Comparison of ENCODE assay signal across 14 cellular contexts in the genomic region with DNA sequence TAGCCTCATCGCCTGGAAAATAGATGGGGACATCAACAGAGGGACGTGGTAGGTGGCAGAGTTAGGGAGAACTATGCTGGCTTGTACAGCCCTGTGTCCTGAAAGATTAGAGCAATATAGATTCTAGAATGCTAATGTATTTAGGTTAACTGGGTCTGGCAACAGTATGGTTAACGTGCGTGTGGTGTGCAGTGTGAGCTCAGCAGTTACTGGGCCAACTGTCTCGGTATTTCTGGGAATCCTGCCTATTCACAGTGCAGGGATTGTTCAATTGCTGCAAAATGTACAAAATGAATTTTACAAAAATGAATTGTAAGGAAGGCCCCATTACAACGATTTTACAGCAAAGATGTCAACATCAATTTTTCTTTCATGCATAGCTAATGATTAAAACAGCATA. TPM values are rescaled to one million over a fixed set of nuclear protein-coding genes. Genes with fewer than 3 reads are reported as not detected.
A peak's percentile ranks its signal among the peaks of the same experiment; 100 is the strongest.
DNase-seq lines count a peak whose midpoint lies in the region; ATAC-seq and TF ChIP-seq lines count a peak whose summit lies in the region.
"Had no signal": no experiment of that assay in that cellular context is flagged by ENCODE, and none has a peak within 500 bp of the region (broad histone marks: within the 10 kb centered on the region; RNA-seq: fewer than 3 reads in every experiment).

No MANE protein-coding gene starts in this region.

- BruUV-seq in Caco-2 (replicated peaks; lab: Mats Ljungman, UMichigan) = no TSS peak

- H3K4me3 Mint-ChIP-seq in Caco-2 (ENCODE audit: unreplicated experiment) = no peak overlapping the region
- H3K4me3 Mint-ChIP-seq: activated naive CD4-positive, alpha-beta T cell treated with anti-CD3 and anti-CD28 coated beads for 36 hours; CD8-positive, alpha-beta memory T cell; naive B cell had no signal

- no peak overlapping the region for H3K4me3 ChIP-seq in choroid plexus epithelial cell (ENCODE audit: low read depth, low read length)
- H3K4me3 ChIP-seq in Caco-2 (ENCODE audit: low read depth, low read length) = no peak overlapping the region

- no peak for ATAC-seq in GM21723 (IDR thresholded peaks at IDR 0.05; ENCODE audit: unreplicated experiment)

- TF ChIP-seq CTCF in choroid plexus epithelial cell (conservative IDR thresholded peaks at IDR 0.05; ENCODE audit: low read depth, low read length) = no peak
- no peak for TF ChIP-seq CTCF in Caco-2 (IDR thresholded peaks at IDR 0.05; ENCODE audit: insufficient read depth in 1 of 2, low read depth in 1 of 2, low read length in 1 of 2, severe bottlenecking in 1 of 2, unreplicated experiment in 1 of 2)

- intact Hi-C loops in Caco-2 (cut with micrococcal nuclease; ENCODE audit: unreplicated experiment) = loop anchor here (2.0 kb wide), 1 partner anchor 33 kb away; no protein-coding TSS in a partner anchor

- H3K27me3 ChIP-seq in Caco-2 (replicated peaks; ENCODE audit: control insufficient read depth, insufficient read depth, low read length) = no peaks in the 10 kb centered on the region

- DNase-seq in NCI-H69 (lab: John Stamatoyannopoulos, UW) = peak; percentile 37
- DNase-seq in choroid plexus epithelial cell (ENCODE audit: low read depth) = peak; percentile 78
- peak; percentile 30 to 62 for DNase-seq in hippocampal formation (lab: John Stamatoyannopoulos, UW)
- peak in 11 of 49 donors; percentile 11 to 44 (median 25) for DNase-seq in substantia nigra (lab: John Stamatoyannopoulos, UW)
- DNase-seq in germinal center (ENCODE audit: low spot score) = no peak
- DNase-seq in NCI-H1436 (lab: John Stamatoyannopoulos, UW) = no peak
- no peak for DNase-seq in Caco-2
- DNase-seq: activated naive CD4-positive, alpha-beta T cell treated with anti-CD3 and anti-CD28 coated beads for 36 hours; CD8-positive, alpha-beta memory T cell; cortex of kidney; naive B cell; NCI-H1930; stimulated activated CD4-positive, alpha-beta T cell treated with anti-CD3 and anti-CD28 coated beads, Interleukin-12 subunit alpha, Interleukin-12 subunit beta, amount 100 ng/mL, for 4 hours had no signal

- H3K27ac Mint-ChIP-seq in Caco-2 (ENCODE audit: unreplicated experiment) = no peak overlapping the region
- H3K27ac Mint-ChIP-seq: activated naive CD4-positive, alpha-beta T cell treated with anti-CD3 and anti-CD28 coated beads for 36 hours; CD8-positive, alpha-beta memory T cell; naive B cell had no signal

- H3K4me1 ChIP-seq in Caco-2 = peaks cover 53% of the 10 kb centered on the region

- H3K27ac ChIP-seq in substantia nigra (ENCODE audit: low read depth, low read length, poor library complexity, severe bottlenecking) = peak overlapping the region; percentile 3

- no peaks in the 10 kb centered on the region for H3K9me3 Mint-ChIP-seq in Caco-2 (ENCODE audit: unreplicated experiment)
- H3K9me3 Mint-ChIP-seq: activated naive CD4-positive, alpha-beta T cell treated with anti-CD3 and anti-CD28 coated beads for 36 hours; CD8-positive, alpha-beta memory T cell; naive B cell had no signal

- H3K9me3 ChIP-seq in Caco-2 = no peaks in the 10 kb centered on the region

- H3K27me3 Mint-ChIP-seq in Caco-2 (ENCODE audit: insufficient read depth, unreplicated experiment) = no peaks in the 10 kb centered on the region

- no peaks in the 10 kb centered on the region for H3K36me3 ChIP-seq in Caco-2 (ENCODE audit: control insufficient read depth, insufficient read depth, low read length)

- POLR2A ChIA-PET in Caco-2 (lab: Charles Lee) = no interaction called here

- H3K36me3 Mint-ChIP-seq in Caco-2 (ENCODE audit: insufficient read depth, unreplicated experiment) = peaks cover 11% of the 10 kb centered on the region
- H3K36me3 Mint-ChIP-seq: CD8-positive, alpha-beta memory T cell; naive B cell had no signal

- CTCF ChIA-PET in Caco-2 (lab: Charles Lee) = interaction anchor here (0.6 kb wide), 1 partner anchor 18 kb away, joined by 3 read pairs; no protein-coding TSS in a partner anchor

- peaks cover 21% of the 10 kb centered on the region for H3K4me1 Mint-ChIP-seq in Caco-2 (ENCODE audit: low read depth, unreplicated experiment)
- H3K4me1 Mint-ChIP-seq: CD8-positive, alpha-beta memory T cell; naive B cell had no signal

RNA-seq across cellular contexts. Expression of gene MEIS2, which starts 20.6 kb away (rescaled TPM):
- 28.5 and 28.7 TPM in 2 replicates for total RNA-seq in Caco-2 (2022)
- total RNA-seq: activated naive CD4-positive, alpha-beta T cell treated with anti-CD3 and anti-CD28 coated beads for 36 hours; CD8-positive, alpha-beta memory T cell had no signal

Comparison
In these comparisons a context has a peak if more than half of its experiments do, and no peak if none do; other contexts are left out.
1. DNase-seq: peak in NCI-H69 (single experiment), choroid plexus epithelial cell (single experiment) and hippocampal formation (2 of 2); none in germinal center (single experiment), NCI-H1436 (single experiment) and Caco-2 (0 of 2).